In genomic region chr1:23370270-23370743, GRCh38 we compare ENCODE assay signal across 8 cellular contexts. TPM values are rescaled to one million over a fixed set of nuclear protein-coding genes. Genes with fewer than 3 reads are reported as not detected.
DNase-seq lines count a peak whose midpoint lies in the region; ATAC-seq, FAIRE-seq and TF ChIP-seq lines count a peak whose summit lies in the region.

No MANE protein-coding gene starts in this region.

- no peak for TF ChIP-seq CTCF in HL-60 (IDR thresholded peaks at IDR 0.05; ENCODE audit: insufficient read depth, low read length)
- no peak for TF ChIP-seq CTCF in activated CD8-positive, alpha-beta T cell treated with anti-CD3 and anti-CD28 coated beads for 36 hours (IDR thresholded peaks at IDR 0.05)
- TF ChIP-seq CTCF in gastroesophageal sphincter (IDR thresholded peaks at IDR 0.05): no peak

- intact Hi-C loops in activated CD8-positive, alpha-beta T cell treated with anti-CD3 and anti-CD28 coated beads for 36 hours (cut with micrococcal nuclease): no loop called here

- H3K4me1 Mint-ChIP-seq in activated CD8-positive, alpha-beta T cell treated with anti-CD3 and anti-CD28 coated beads for 36 hours (ENCODE audit: low read depth): peaks cover 26% of the 10 kb centered on the region

- CTCF ChIA-PET in activated CD8-positive, alpha-beta T cell treated with anti-CD3 and anti-CD28 coated beads for 36 hours (lab: Charles Lee): interaction anchor here (0.6 kb wide), 1 partner anchor 59 kb away, joined by 3 read pairs; no protein-coding TSS in a partner anchor

- no peaks in the 10 kb centered on the region for H3K9me3 ChIP-seq in gastroesophageal sphincter
- no peaks in the 10 kb centered on the region for H3K9me3 ChIP-seq in small intestine (ENCODE audit: control insufficient read depth, low read depth)

- no peak for TF ChIP-seq POLR2A in gastroesophageal sphincter (IDR thresholded peaks at IDR 0.05)

- no peaks in the 10 kb centered on the region for H3K27me3 ChIP-seq in HL-60 (ENCODE audit: insufficient read depth, poor library complexity, severe bottlenecking)
- no peaks in the 10 kb centered on the region for H3K27me3 ChIP-seq in gastroesophageal sphincter
- H3K27me3 ChIP-seq in small intestine (ENCODE audit: control insufficient read depth in 2 of 2, insufficient read depth in 2 of 2, low read length in 2 of 2): no peaks in the 10 kb centered on the region

- H3K4me3 ChIP-seq in HL-60 (replicated peaks; ENCODE audit: insufficient read depth, low read length) (no peak overlapping the region), gastroesophageal sphincter (peak overlapping the region in 1 of 2 donors; percentile 64), small intestine (ENCODE audit: low read depth in 1 of 2, low read length in 2 of 2) (peak overlapping the region in 1 of 2 donors; percentile 8)

- DNase-seq in HL-60 (ENCODE audit: low read depth in 1 of 2, low spot score in 1 of 2) (no peak), small intestine (no peak), GOT3 (lab: John Stamatoyannopoulos, UW) (no peak)
- DNase-seq in activated CD8-positive, alpha-beta T cell treated with anti-CD3 and anti-CD28 coated beads for 36 hours: no peak
- no peak for DNase-seq in stimulated activated naive CD4-positive, alpha-beta T cell (lab: John Stamatoyannopoulos, UW)

- peaks cover 3% of the 10 kb centered on the region for H3K9me3 Mint-ChIP-seq in activated CD8-positive, alpha-beta T cell treated with anti-CD3 and anti-CD28 coated beads for 36 hours

- H3K36me3 ChIP-seq in gastroesophageal sphincter: peaks cover 0 to 16% of the 10 kb centered on the region in 2 donors
- peaks cover 0 to 3% of the 10 kb centered on the region in 2 donors for H3K36me3 ChIP-seq in small intestine (ENCODE audit: control insufficient read depth in 2 of 2, insufficient read depth in 2 of 2, low read length in 2 of 2)

- H3K4me1 ChIP-seq in gastroesophageal sphincter: peaks cover 5 to 56% (median 32%) of the 10 kb centered on the region in 3 donors
- peaks cover 4 to 9% of the 10 kb centered on the region in 2 donors for H3K4me1 ChIP-seq in small intestine (ENCODE audit: control insufficient read depth in 2 of 2, insufficient read depth in 1 of 2, low read depth in 1 of 2, low read length in 1 of 2)

- POLR2A ChIA-PET in activated CD8-positive, alpha-beta T cell treated with anti-CD3 and anti-CD28 coated beads for 36 hours (lab: Charles Lee): interaction anchor here (1.5 to 5.4 kb wide), 2 partner anchors 25 kb away, joined by 4 to 44 read pairs; partner anchors contain the start of gene HNRNPR

- H3K4me3 Mint-ChIP-seq in activated CD8-positive, alpha-beta T cell treated with anti-CD3 and anti-CD28 coated beads for 36 hours: peak overlapping the region; percentile 95

- peaks cover 25% of the 10 kb centered on the region for H3K36me3 Mint-ChIP-seq in activated CD8-positive, alpha-beta T cell treated with anti-CD3 and anti-CD28 coated beads for 36 hours (ENCODE audit: low read depth)

- 26 to 31% methylated on average over 4 to 5 of the region's 6 CpGs for WGBS in gastroesophageal sphincter (ENCODE audit: low coverage in 1 of 2), 2 donors
- WGBS in small intestine, 3 donors: 55 to 66% (median 58%) methylated on average over 6 of the region's 6 CpGs

- H3K27ac ChIP-seq in HL-60 (replicated peaks) (peak overlapping the region; percentile 90; the same call in 1 of the 2 replicates), gastroesophageal sphincter (peak overlapping the region; percentile 86 to 100 (median 97)), small intestine (ENCODE audit: low read depth in 1 of 2, low read length in 1 of 2) (peak overlapping the region; percentile 27 to 50)

- FAIRE-seq in small intestine (lab: Jason Lieb, UNC): no peak

- no peaks in the 10 kb centered on the region for H3K27me3 Mint-ChIP-seq in activated CD8-positive, alpha-beta T cell treated with anti-CD3 and anti-CD28 coated beads for 36 hours

- H3K27ac Mint-ChIP-seq in activated CD8-positive, alpha-beta T cell treated with anti-CD3 and anti-CD28 coated beads for 36 hours: peak overlapping the region; percentile 41

- TF ChIP-seq EP300 in gastroesophageal sphincter (IDR thresholded peaks at IDR 0.05): no peak

- ATAC-seq in activated CD8-positive, alpha-beta T cell treated with anti-CD3 and anti-CD28 coated beads for 36 hours: no peak
- ATAC-seq in gastroesophageal sphincter: no peak
- ATAC-seq in GM18502 (IDR thresholded peaks at IDR 0.05; ENCODE audit: poor library complexity, unreplicated experiment): no peak
- no peak for ATAC-seq in activated CD4-positive, CD25-positive, alpha-beta regulatory T cell treated with anti-CD3 and anti-CD28 coated beads, Interleukin-2, amount 50 U/mL, for 24 hours

RNA-seq across cellular contexts. Expression of gene ZNF436, which starts 0.7 kb away (rescaled TPM):
- total RNA-seq in activated CD8-positive, alpha-beta T cell treated with anti-CD3 and anti-CD28 coated beads for 36 hours: 1 to 10 TPM; 5.8 to 7.2 TPM
- total RNA-seq in gastroesophageal sphincter: 10 to 100 TPM; 14.9 to 18.8 (median 16.6) TPM
- polyA plus RNA-seq in small intestine: 1 to 10 TPM; 3.8 to 4.9 (median 4.0) TPM

RNA-seq across cellular contexts. Expression of gene HNRNPR, which starts 26.2 kb away (rescaled TPM):
- total RNA-seq in activated CD8-positive, alpha-beta T cell treated with anti-CD3 and anti-CD28 coated beads for 36 hours: 100 to 1,000 TPM; 190 to 203 TPM
- total RNA-seq in gastroesophageal sphincter: 10 to 100 TPM; 67.5 to 91.1 (median 73.6) TPM
- polyA plus RNA-seq in small intestine: 100 to 1,000 TPM in 1 of 3 donors, 10 to 100 TPM in 2; 47.8 to 101 (median 55.2) TPM

RNA-seq across cellular contexts. Expression of gene TCEA3, which starts 54.2 kb away (rescaled TPM):
- total RNA-seq in activated CD8-positive, alpha-beta T cell treated with anti-CD3 and anti-CD28 coated beads for 36 hours: 1 to 10 TPM; 7.0 to 8.3 TPM
- total RNA-seq in gastroesophageal sphincter: 10 to 100 TPM; 21.4 to 45.8 (median 26.6) TPM
- 10 to 100 TPM; 20.5 to 36.9 (median 27.8) TPM for polyA plus RNA-seq in small intestine

Comparison
In these comparisons a context has a peak if more than half of its experiments do, and no peak if none do; other contexts are left out.
1. H3K27ac ChIP-seq: peak in every context shown above with its lines; median percentile 97 in gastroesophageal sphincter; 90 in HL-60; 38 in small intestine.